21 cellular contexts compared by ENCODE assay signal in the genomic region with DNA sequence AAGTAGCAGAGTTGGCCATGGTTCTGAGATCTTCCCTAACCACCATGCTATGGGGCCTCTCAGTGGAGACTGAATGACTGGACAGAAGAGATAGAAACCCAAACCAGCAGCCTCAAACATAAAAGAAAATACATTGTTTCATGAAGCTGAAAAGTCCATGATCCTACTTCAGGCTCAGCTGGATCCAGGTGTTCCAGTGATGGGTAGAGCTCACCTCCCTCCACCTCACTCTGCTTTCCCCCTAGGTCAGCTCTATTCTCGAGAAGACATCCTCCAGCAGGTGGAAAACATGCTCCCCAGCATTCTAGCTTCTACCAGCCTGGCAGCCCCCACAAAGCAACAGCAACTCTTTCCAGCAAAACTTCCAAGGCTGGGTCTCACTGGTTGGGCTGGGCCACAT.
DNase-seq lines count a peak whose midpoint lies in the region; ATAC-seq, FAIRE-seq and TF ChIP-seq lines count a peak whose summit lies in the region.
"Had no signal": no experiment of that assay in that cellular context is flagged by ENCODE, and none has a peak within 500 bp of the region (broad histone marks: within the 10 kb centered on the region; RNA-seq: fewer than 3 reads in every experiment).

No MANE protein-coding gene starts in this region.

- no peaks in the 10 kb centered on the region for H3K9me3 Mint-ChIP-seq in natural killer cell
- H3K9me3 Mint-ChIP-seq: CD4-positive, alpha-beta T cell had no signal

- no peaks in the 10 kb centered on the region for H3K79me2 ChIP-seq in MM.1S (ENCODE audit: low read length)

- peaks cover 40% of the 10 kb centered on the region for H3K4me1 ChIP-seq in MM.1S (ENCODE audit: low read length)

- peak overlapping the region; percentile 37; the same call in 1 of the 2 replicates for H3K4me3 ChIP-seq in MM.1S (ENCODE audit: low read length)
- H3K4me3 ChIP-seq: K562, MG63 had no signal

- peak overlapping the region; percentile 81; the same call in 1 of the 2 replicates for H3K27ac ChIP-seq in MM.1S (ENCODE audit: low read length)
- H3K27ac ChIP-seq: 22Rv1 had no signal

- no peaks in the 10 kb centered on the region for H3K9me3 ChIP-seq in MM.1S (replicated peaks; ENCODE audit: insufficient read depth, low read length)
- H3K9me3 ChIP-seq: BE2C, MG63 had no signal

- peak overlapping the region; percentile 30; the same call in 1 of the 2 replicates for H3K9ac ChIP-seq in MM.1S (ENCODE audit: low read length)

- peaks cover 28% of the 10 kb centered on the region for H3F3A ChIP-seq in MM.1S (ENCODE audit: insufficient read depth, low read length)

- H3K36me3 ChIP-seq in MM.1S (replicated peaks; ENCODE audit: insufficient read depth, low read length) = no peaks in the 10 kb centered on the region
- H3K36me3 ChIP-seq: BE2C, MG63 had no signal

- H3K9me2 ChIP-seq in MM.1S (replicated peaks; ENCODE audit: insufficient read depth, low read length) = no peaks in the 10 kb centered on the region

- peak overlapping the region; percentile 68 for H3K4me2 ChIP-seq in MM.1S (ENCODE audit: low read depth, low read length)

- no peaks in the 10 kb centered on the region for H3K36me3 Mint-ChIP-seq in natural killer cell

- no peaks in the 10 kb centered on the region for H4K20me1 ChIP-seq in MM.1S (ENCODE audit: insufficient read depth, low read length)

- peak overlapping the region; percentile 18 for H2AFZ ChIP-seq in MM.1S (ENCODE audit: low read length)

- H3K27me3 ChIP-seq in MM.1S (replicated peaks; ENCODE audit: insufficient read depth, low read length) = no peaks in the 10 kb centered on the region
- H3K27me3 ChIP-seq: BE2C, MG63 had no signal

- ATAC-seq in GM18511 (IDR thresholded peaks at IDR 0.05; ENCODE audit: unreplicated experiment) (no peak), natural killer cell (no peak), HG02759 (IDR thresholded peaks at IDR 0.05; ENCODE audit: unreplicated experiment) (no peak)
- ATAC-seq: K562, Panc1 had no signal

- no peak overlapping the region for H3K4me3 Mint-ChIP-seq in natural killer cell
- H3K4me3 Mint-ChIP-seq: CD4-positive, alpha-beta T cell had no signal

- no peak overlapping the region for H3K27ac Mint-ChIP-seq in natural killer cell
- H3K27ac Mint-ChIP-seq: CD4-positive, alpha-beta T cell had no signal

- no peaks in the 10 kb centered on the region for H3K27me3 Mint-ChIP-seq in natural killer cell (ENCODE audit: low read depth in 2 of 2)
- H3K27me3 Mint-ChIP-seq: CD4-positive, alpha-beta T cell had no signal

- peak; percentile 25 for DNase-seq in activated effector memory CD4-positive, alpha-beta T cell treated with anti-CD3 and anti-CD28 coated beads, Interleukin-2, amount 50 U/mL, for 16 hours
- DNase-seq in activated effector memory CD4-positive, alpha-beta T cell treated with Interleukin-2 at 50 U/mL for 16 hours = no peak
- DNase-seq in MM.1S = no peak
- peak; percentile 4 for DNase-seq in islet precursor cell
- DNase-seq in natural killer cell = no peak
- no peak for DNase-seq in urothelium cell line (ENCODE audit: low spot score)
- DNase-seq: BE2C; CD4-positive, alpha-beta T cell; MG63; NCI-H2029; NCI-H446; NCI-H526; NCI-H82; SHP77 treated with DMSO at 0.1 percent for 48 hours had no signal

- intact Hi-C loops in natural killer cell (cut with micrococcal nuclease) = no loop called here

- no peaks in the 10 kb centered on the region for H3K4me1 Mint-ChIP-seq in natural killer cell

- no peak for FAIRE-seq in urothelium cell line (lab: Jason Lieb, UNC)
- FAIRE-seq: D721Med, H54, K562 had no signal

- TF ChIP-seq CTCF in MM.1S (IDR thresholded peaks at IDR 0.05; ENCODE audit: low read length) = no peak
- TF ChIP-seq CTCF in natural killer cell (IDR thresholded peaks at IDR 0.05) = no peak

Comparison
In these comparisons a context has a peak if more than half of its experiments do, and no peak if none do; other contexts are left out.
1. DNase-seq: peak in activated effector memory CD4-positive, alpha-beta T cell treated with anti-CD3 and anti-CD28 coated beads, Interleukin-2, amount 50 U/mL, for 16 hours (single experiment) and islet precursor cell (single experiment); none in activated effector memory CD4-positive, alpha-beta T cell treated with Interleukin-2 at 50 U/mL for 16 hours (single experiment), MM.1S (single experiment), natural killer cell (single experiment) and urothelium cell line (single experiment).